ENCODE assay signal across 8 cellular contexts in genomic region chr9:68706579-68707201, GRCh38. TPM values are rescaled to one million over a fixed set of nuclear protein-coding genes. Genes with fewer than 3 reads are reported as not detected.
DNase-seq lines count a peak whose midpoint lies in the region; ATAC-seq, FAIRE-seq and TF ChIP-seq lines count a peak whose summit lies in the region.

No MANE protein-coding gene starts in this region.

- no peak overlapping the region for H3K27ac ChIP-seq in cardiac muscle cell
- peak overlapping the region in 2 of 4 donors; percentile 65 to 90 for H3K27ac ChIP-seq in pancreas

- H3K9me3 ChIP-seq in cardiac muscle cell (ENCODE audit: low read depth) (no peaks in the 10 kb centered on the region), pancreas (no peaks in the 10 kb centered on the region)

- ATAC-seq in left cardiac atrium, result no peak
- ATAC-seq in HG03159 (IDR thresholded peaks at IDR 0.05; ENCODE audit: unreplicated experiment), result peak; percentile 33
- peak in 1 of 4 donors; percentile 3 for ATAC-seq in pancreas

- H3K27me3 ChIP-seq in cardiac muscle cell (peaks cover 52% of the 10 kb centered on the region), pancreas (no peaks in the 10 kb centered on the region)

- H3K4me3 ChIP-seq in cardiac muscle cell (peak overlapping the region; percentile 97), pancreas (peak overlapping the region in 3 of 4 donors; percentile 66 to 79 (median 73))

- intact Hi-C loops in left cardiac atrium (cut with DNase I), result loop anchor here (5.0 to 10.0 kb wide), 6 partner anchors 76 to 318 kb away; a partner anchor contains a TSS
- intact Hi-C loops in pancreas (cut with DNase I), result loop anchor here in 1 of 3 donors (10.0 kb wide), 1 partner anchor 298 kb away; no protein-coding TSS in a partner anchor

- DNase-seq in cardiac muscle cell (ENCODE audit: low read depth in 1 of 2, low spot score in 1 of 2) (peak in 1 of 2 donors; percentile 3), left cardiac atrium (no peak), cerebellar cortex (ENCODE audit: low spot score) (peak; percentile 68), pancreas (no peak), NCI-H524 treated with DMSO at 0.1 percent for 48 hours (lab: John Stamatoyannopoulos, UW) (no peak), HCEC 1CT (no peak), activated gamma-delta T cell treated with Interleukin-2 at 50 U/mL for 16 hours (no peak)

- H3K4me1 ChIP-seq in cardiac muscle cell (ENCODE audit: low read depth) (no peaks in the 10 kb centered on the region), pancreas (peaks cover 0 to 2% (median 0%) of the 10 kb centered on the region in 3 donors)

- H3K36me3 ChIP-seq in cardiac muscle cell, result no peaks in the 10 kb centered on the region
- H3K36me3 ChIP-seq in pancreas, result no peaks in the 10 kb centered on the region

- TF ChIP-seq CTCF in cardiac muscle cell (IDR thresholded peaks at IDR 0.05; ENCODE audit: low read depth, low read length) (no peak), pancreas (IDR thresholded peaks at IDR 0.05) (no peak)

- WGBS in pancreas, 2 donors, result 12 to 15% methylated on average over 13 of the region's 13 CpGs

- no peak for FAIRE-seq in pancreas (lab: Jason Lieb, UNC)

RNA-seq across cellular contexts. Expression of gene PIP5K1B, which starts 1.6 kb away (rescaled TPM):
- 5.0 and 7.8 TPM in 2 replicates for total RNA-seq in cardiac muscle cell
- polyA plus RNA-seq in cardiac muscle cell, result 2.0 and 3.2 TPM in 2 replicates
- total RNA-seq in left cardiac atrium, result 10 to 100 TPM; 47.0 to 50.1 TPM
- 1 to 10 TPM; 5.3 to 6.9 (median 6.4) TPM for total RNA-seq in pancreas
- polyA plus RNA-seq in pancreas, result 1 to 10 TPM; 1.3 to 1.5 TPM
